8 cellular contexts compared by ENCODE assay signal in genomic region chr7:105016083-105017075, GRCh38. TPM values are rescaled to one million over a fixed set of nuclear protein-coding genes. Genes with fewer than 3 reads are reported as not detected.
A peak's percentile ranks its signal among the peaks of the same experiment; 100 is the strongest.
DNase-seq lines count a peak whose midpoint lies in the region; ATAC-seq and TF ChIP-seq lines count a peak whose summit lies in the region.

No MANE protein-coding gene starts in this region.

- ATAC-seq in natural killer cell treated with Interleukin-12 subunit alpha and Interleukin-12 subunit beta and Interleukin-15 and Interleukin-18, amount 100 ng/mL, for 72 hours: no peak
- ATAC-seq in HG03108 (IDR thresholded peaks at IDR 0.05; ENCODE audit: unreplicated experiment): no peak
- ATAC-seq in HG02571 (IDR thresholded peaks at IDR 0.05; ENCODE audit: unreplicated experiment): no peak

- peak overlapping the region; percentile 98 for H3K4me3 Mint-ChIP-seq in natural killer cell treated with Interleukin-12 subunit alpha and Interleukin-12 subunit beta and Interleukin-15 and Interleukin-18, amount 100 ng/mL, for 72 hours

- peak overlapping the region; percentile 100 for H3K27ac Mint-ChIP-seq in natural killer cell treated with Interleukin-12 subunit alpha and Interleukin-12 subunit beta and Interleukin-15 and Interleukin-18, amount 100 ng/mL, for 72 hours

- H3K27me3 Mint-ChIP-seq in natural killer cell treated with Interleukin-12 subunit alpha and Interleukin-12 subunit beta and Interleukin-15 and Interleukin-18, amount 100 ng/mL, for 72 hours: no peaks in the 10 kb centered on the region

- peaks cover 37% of the 10 kb centered on the region for H3K4me1 ChIP-seq in BLaER1

- peak overlapping the region; percentile 93 for H3K4me2 ChIP-seq in BLaER1

- H3K27ac ChIP-seq in BLaER1: peak overlapping the region; percentile 99

- peaks cover 37 to 42% of the 10 kb centered on the region in 2 donors for H3K4me1 Mint-ChIP-seq in natural killer cell treated with Interleukin-12 subunit alpha and Interleukin-12 subunit beta and Interleukin-15 and Interleukin-18, amount 100 ng/mL, for 72 hours (ENCODE audit: low read depth in 2 of 2)

- no peaks in the 10 kb centered on the region for H3K27me3 ChIP-seq in BLaER1

- H3K36me3 ChIP-seq in BLaER1: peaks cover 9% of the 10 kb centered on the region; the same call in 1 of the 2 replicates

- H4K20me1 ChIP-seq in BLaER1: peaks cover 60% of the 10 kb centered on the region

- H3K4me3 ChIP-seq in BLaER1 (peak overlapping the region; percentile 85), LNCaP clone FGC (ENCODE audit: low read depth, low read length) (peak overlapping the region; percentile 95), cardiac fibroblast (replicated peaks in 1 of 2; ENCODE audit: low read depth in 2 of 2, low read length in 2 of 2) (peak overlapping the region; percentile 99 to 100)

- no peaks in the 10 kb centered on the region for H3K9me3 ChIP-seq in BLaER1

- DNase-seq in LNCaP clone FGC (ENCODE audit: low read depth): no peak
- DNase-seq in cardiac fibroblast (ENCODE audit: low read depth in 2 of 2): peak; percentile 51 to 58
- DNase-seq in natural killer cell treated with Interleukin-12 subunit alpha and Interleukin-12 subunit beta and Interleukin-15 and Interleukin-18, amount 100 ng/mL, for 72 hours (ENCODE audit: low spot score): no peak
- DNase-seq in NCI-H774 (lab: John Stamatoyannopoulos, UW): no peak
- DNase-seq in HuH-7 (ENCODE audit: low spot score): no peak

- H3K9ac ChIP-seq in BLaER1: peak overlapping the region; percentile 98

- H3K9me3 Mint-ChIP-seq in natural killer cell treated with Interleukin-12 subunit alpha and Interleukin-12 subunit beta and Interleukin-15 and Interleukin-18, amount 100 ng/mL, for 72 hours: no peaks in the 10 kb centered on the region

- TF ChIP-seq CTCF in LNCaP clone FGC (IDR thresholded peaks at IDR 0.05; ENCODE audit: control insufficient read depth, extremely low read depth, insufficient read depth): no peak
- no peak for TF ChIP-seq CTCF in cardiac fibroblast (IDR thresholded peaks at IDR 0.05; ENCODE audit: low read depth, low read length)

- peaks cover 23% of the 10 kb centered on the region for H3K36me3 Mint-ChIP-seq in natural killer cell treated with Interleukin-12 subunit alpha and Interleukin-12 subunit beta and Interleukin-15 and Interleukin-18, amount 100 ng/mL, for 72 hours

RNA-seq across cellular contexts. Expression of gene KMT2E, which starts 2.4 kb away (rescaled TPM):
- total RNA-seq in natural killer cell treated with Interleukin-12 subunit alpha and Interleukin-12 subunit beta and Interleukin-15 and Interleukin-18, amount 100 ng/mL, for 72 hours: 100 to 1,000 TPM; 152 to 172 TPM

Comparison
In these comparisons a context has a peak if more than half of its experiments do, and no peak if none do; other contexts are left out.
1. DNase-seq: peak in cardiac fibroblast (2 of 2); none in LNCaP clone FGC (single experiment), natural killer cell treated with Interleukin-12 subunit alpha and Interleukin-12 subunit beta and Interleukin-15 and Interleukin-18, amount 100 ng/mL, for 72 hours (single experiment), NCI-H774 (single experiment) and HuH-7 (single experiment).
2. Peak in every context shown above with its lines, with median percentiles within 50 percentile points of each other: H3K4me3 ChIP-seq.